ENCODE assay signal across 9 cellular contexts in the genomic region with DNA sequence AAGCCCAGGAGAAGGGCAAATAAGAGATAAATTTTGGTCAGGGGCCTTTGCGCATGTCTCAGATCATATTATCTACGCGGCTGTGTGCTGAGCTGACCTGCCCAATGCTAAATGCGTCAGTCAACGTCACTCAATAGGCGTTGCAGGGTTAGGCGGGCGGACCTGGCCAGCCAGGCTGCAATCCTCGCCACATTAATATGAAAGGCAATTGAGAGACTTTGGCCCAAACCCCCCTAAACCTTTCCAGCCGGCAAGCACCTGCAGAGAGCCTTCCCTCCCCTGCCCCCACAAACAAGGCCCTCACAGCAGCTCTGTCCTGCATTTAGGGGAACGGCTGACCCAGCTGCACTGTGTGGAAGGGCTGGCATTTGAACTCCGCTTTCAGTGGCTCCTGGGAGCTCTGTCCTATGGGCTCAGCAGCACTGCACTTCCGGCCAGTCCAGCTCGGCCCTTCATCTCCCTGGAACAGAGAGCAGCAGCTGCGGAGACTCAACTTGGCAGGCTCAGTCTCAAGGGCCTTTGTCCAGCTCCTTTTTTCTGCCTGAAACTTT.
DNase-seq lines count a peak whose midpoint lies in the region; ATAC-seq and TF ChIP-seq lines count a peak whose summit lies in the region.
"Had no signal": no experiment of that assay in that cellular context is flagged by ENCODE, and none has a peak within 500 bp of the region (broad histone marks: within the 10 kb centered on the region; RNA-seq: fewer than 3 reads in every experiment).

No MANE protein-coding gene starts in this region.

- no peak for DNase-seq in adipocyte (ENCODE audit: low read depth)
- peak in 2 of 3 donors; percentile 62 to 73 for DNase-seq in mucosa of descending colon
- DNase-seq in tibial nerve (ENCODE audit: low spot score in 2 of 2): peak in 1 of 2 donors; percentile 47
- no peak for DNase-seq in NCI-H2196 treated with DMSO at 0.1 percent for 48 hours (lab: John Stamatoyannopoulos, UW; ENCODE audit: unreplicated experiment)
- DNase-seq: SHP77 treated with DMSO at 0.1 percent for 48 hours had no signal

- H3K27me3 ChIP-seq in adipocyte (replicated peaks; ENCODE audit: control insufficient read depth, insufficient read depth, low read length) (no peaks in the 10 kb centered on the region), gastroesophageal sphincter (no peaks in the 10 kb centered on the region), tibial nerve (no peaks in the 10 kb centered on the region)

- 29 to 38% methylated on average over 4 to 9 of the region's 15 CpGs for WGBS in gastroesophageal sphincter (ENCODE audit: low coverage in 1 of 2), 2 donors
- 29 to 33% methylated on average over 15 of the region's 15 CpGs for WGBS in tibial nerve, 2 donors

- H3K9me3 ChIP-seq in adipocyte (ENCODE audit: control insufficient read depth, low read length) (no peaks in the 10 kb centered on the region), gastroesophageal sphincter (no peaks in the 10 kb centered on the region), mucosa of descending colon (no peaks in the 10 kb centered on the region), tibial nerve (no peaks in the 10 kb centered on the region)

- ATAC-seq in gastroesophageal sphincter: peak; percentile 81
- peak; percentile 23 for ATAC-seq in mucosa of descending colon
- ATAC-seq in HG02759 (IDR thresholded peaks at IDR 0.05; ENCODE audit: unreplicated experiment): no peak
- ATAC-seq in HG03108 (IDR thresholded peaks at IDR 0.05; ENCODE audit: unreplicated experiment): no peak
- ATAC-seq in GM21737 (IDR thresholded peaks at IDR 0.05; ENCODE audit: unreplicated experiment): no peak

- TF ChIP-seq CTCF in gastroesophageal sphincter (IDR thresholded peaks at IDR 0.05) (no peak), mucosa of descending colon (IDR thresholded peaks at IDR 0.05) (no peak), tibial nerve (IDR thresholded peaks at IDR 0.05) (no peak)

- H3K27ac ChIP-seq in gastroesophageal sphincter: peak overlapping the region; percentile 47 to 85 (median 80)
- peak overlapping the region; percentile 22 to 81 (median 71) for H3K27ac ChIP-seq in tibial nerve

- no peak for TF ChIP-seq POLR2A in gastroesophageal sphincter (IDR thresholded peaks at IDR 0.05)
- TF ChIP-seq POLR2A in tibial nerve (IDR thresholded peaks at IDR 0.05): no peak

- H3K9ac ChIP-seq in adipocyte (ENCODE audit: low read length): peak overlapping the region; percentile 50

- peaks cover 37% of the 10 kb centered on the region for H3K36me3 ChIP-seq in adipocyte (ENCODE audit: control insufficient read depth, insufficient read depth, low read length, severe bottlenecking)
- peaks cover 0 to 30% of the 10 kb centered on the region in 2 donors for H3K36me3 ChIP-seq in gastroesophageal sphincter
- H3K36me3 ChIP-seq in mucosa of descending colon (ENCODE audit: low read depth): no peaks in the 10 kb centered on the region
- peaks cover 0 to 14% (median 2%) of the 10 kb centered on the region in 3 donors for H3K36me3 ChIP-seq in tibial nerve

- intact Hi-C loops in mucosa of descending colon (cut with DNase I, micrococcal nuclease): no loop called here

- H3K4me3 ChIP-seq in adipocyte (ENCODE audit: low read length): no peak overlapping the region
- H3K4me3 ChIP-seq in gastroesophageal sphincter: no peak overlapping the region
- no peak overlapping the region for H3K4me3 ChIP-seq in mucosa of descending colon
- no peak overlapping the region for H3K4me3 ChIP-seq in tibial nerve

- TF ChIP-seq EP300 in gastroesophageal sphincter (IDR thresholded peaks at IDR 0.05): no peak
- peak in 1 of 2 donors; percentile 12 for TF ChIP-seq EP300 in tibial nerve (IDR thresholded peaks at IDR 0.05)

- peaks cover 52% of the 10 kb centered on the region for H3K4me1 ChIP-seq in adipocyte (ENCODE audit: control insufficient read depth, insufficient read depth, low read length)
- peaks cover 14 to 83% (median 38%) of the 10 kb centered on the region in 3 donors for H3K4me1 ChIP-seq in gastroesophageal sphincter
- H3K4me1 ChIP-seq in mucosa of descending colon (ENCODE audit: low read depth): peaks cover 10% of the 10 kb centered on the region
- peaks cover 0 to 52% (median 25%) of the 10 kb centered on the region in 4 donors for H3K4me1 ChIP-seq in tibial nerve

Comparison
In these comparisons a context has a peak if more than half of its experiments do, and no peak if none do; other contexts are left out.
1. DNase-seq: peak in mucosa of descending colon (2 of 3); none in adipocyte (single experiment) and NCI-H2196 treated with DMSO at 0.1 percent for 48 hours (single experiment).
2. ATAC-seq: peak in gastroesophageal sphincter (single experiment) and mucosa of descending colon (single experiment); none in HG02759 (single experiment), HG03108 (single experiment) and GM21737 (single experiment).